9 cellular contexts compared by ENCODE assay signal in the genomic region with DNA sequence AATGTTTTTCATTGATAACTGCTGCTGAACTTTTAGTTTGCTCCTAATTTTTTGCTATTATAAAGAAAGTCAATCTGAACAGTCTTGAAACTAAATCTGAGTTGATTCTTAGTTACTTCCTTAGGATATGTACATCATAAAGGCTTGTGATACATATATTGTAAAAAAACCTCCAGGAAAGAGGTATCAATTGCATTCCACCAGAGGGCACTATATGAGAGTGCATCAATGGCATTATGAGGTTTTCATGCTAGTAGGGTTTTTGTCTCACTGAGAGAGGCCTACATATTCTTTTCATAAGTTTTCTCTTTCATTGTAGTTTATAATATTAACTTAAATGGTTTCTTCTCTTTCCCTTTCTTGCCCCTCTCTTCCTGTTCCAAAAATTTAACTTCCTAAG. TPM values are rescaled to one million over a fixed set of nuclear protein-coding genes. Genes with fewer than 3 reads are reported as not detected.
DNase-seq lines count a peak whose midpoint lies in the region; TF ChIP-seq lines count a peak whose summit lies in the region.
"Had no signal": no experiment of that assay in that cellular context is flagged by ENCODE, and none has a peak within 500 bp of the region (broad histone marks: within the 10 kb centered on the region; RNA-seq: fewer than 3 reads in every experiment).

No MANE protein-coding gene starts in this region.

- no peak overlapping the region for H3K27ac Mint-ChIP-seq in activated naive CD8-positive, alpha-beta T cell treated with anti-CD3 and anti-CD28 coated beads for 36 hours
- H3K27ac Mint-ChIP-seq: activated naive CD8-positive, alpha-beta T cell had no signal

- peak; percentile 62 for DNase-seq in SIG-M5 treated with dmso at 0.1 percent for 504 hours (lab: John Stamatoyannopoulos, UW; ENCODE audit: unreplicated experiment)
- DNase-seq in SIG-M5 (lab: John Stamatoyannopoulos, UW), result no peak
- no peak for DNase-seq in astrocyte of the cerebellum (ENCODE audit: low read depth)
- DNase-seq in myocyte (ENCODE audit: low read depth), result peak; percentile 38
- no peak for DNase-seq in 8988T
- DNase-seq in NCI-H345 treated with DMSO at 0.1 percent for 48 hours (lab: John Stamatoyannopoulos, UW; ENCODE audit: unreplicated experiment), result no peak
- DNase-seq in activated naive CD8-positive, alpha-beta T cell treated with anti-CD3 and anti-CD28 coated beads for 36 hours, result no peak

- H3K36me3 Mint-ChIP-seq in activated naive CD8-positive, alpha-beta T cell treated with anti-CD3 and anti-CD28 coated beads for 36 hours, result peaks cover 35% of the 10 kb centered on the region

- no peaks in the 10 kb centered on the region for H3K4me1 Mint-ChIP-seq in activated naive CD8-positive, alpha-beta T cell treated with anti-CD3 and anti-CD28 coated beads for 36 hours

- in situ Hi-C loops in astrocyte of the cerebellum (cut with HindIII; ENCODE audit: low sequenced_read_pairs), result no loop called here

- TF ChIP-seq CTCF in LNCAP (IDR thresholded peaks at IDR 0.05) (peak; percentile 71), astrocyte of the cerebellum (IDR thresholded peaks at IDR 0.05; ENCODE audit: low read depth, low read length, missing control alignments) (peak; percentile 12)

- H3K4me3 ChIP-seq in astrocyte of the cerebellum (ENCODE audit: low read depth, low read length), result no peak overlapping the region

- H3K9me3 Mint-ChIP-seq in activated naive CD8-positive, alpha-beta T cell treated with anti-CD3 and anti-CD28 coated beads for 36 hours, result no peaks in the 10 kb centered on the region

- H3K4me3 Mint-ChIP-seq in activated naive CD8-positive, alpha-beta T cell treated with anti-CD3 and anti-CD28 coated beads for 36 hours, result no peak overlapping the region
- H3K4me3 Mint-ChIP-seq: activated naive CD8-positive, alpha-beta T cell had no signal

- no peaks in the 10 kb centered on the region for H3K27me3 Mint-ChIP-seq in activated naive CD8-positive, alpha-beta T cell treated with anti-CD3 and anti-CD28 coated beads for 36 hours
- H3K27me3 Mint-ChIP-seq: activated naive CD8-positive, alpha-beta T cell had no signal

RNA-seq across cellular contexts. Expression of a gene that starts 46.9 kb away (rescaled TPM):
- total RNA-seq in myocyte, result 28.5 and 29.0 TPM in 2 replicates
- polyA plus RNA-seq in myocyte (2012), result 13.1 TPM
- total RNA-seq in activated naive CD8-positive, alpha-beta T cell treated with anti-CD3 and anti-CD28 coated beads for 36 hours, result 10 to 100 TPM; 31.1 to 31.4 TPM

Comparison
In these comparisons a context has a peak if more than half of its experiments do, and no peak if none do; other contexts are left out.
1. DNase-seq: peak in SIG-M5 treated with dmso at 0.1 percent for 504 hours (single experiment) and myocyte (single experiment); none in SIG-M5 (single experiment), astrocyte of the cerebellum (single experiment), 8988T (single experiment), NCI-H345 treated with DMSO at 0.1 percent for 48 hours (single experiment) and activated naive CD8-positive, alpha-beta T cell treated with anti-CD3 and anti-CD28 coated beads for 36 hours (single experiment).